ENCODE assay signal across 12 cellular contexts in genomic region chr12:101634724-101635123, GRCh38. TPM values are rescaled to one million over a fixed set of nuclear protein-coding genes. Genes with fewer than 3 reads are reported as not detected.
DNase-seq lines count a peak whose midpoint lies in the region; ATAC-seq lines count a peak whose summit lies in the region.
"Had no signal": no experiment of that assay in that cellular context is flagged by ENCODE, and none has a peak within 500 bp of the region (broad histone marks: within the 10 kb centered on the region; RNA-seq: fewer than 3 reads in every experiment).

No MANE protein-coding gene starts in this region.

- peak overlapping the region; percentile 27 for H3K4me3 Mint-ChIP-seq in dendritic cell treated with granulocyte-macrophage colony-stimulating factor and Interleukin-4, amounts not matched to agents 40 ng/mL and 50 ng/mL, for 4 days

- DNase-seq in NCI-H2081 treated with DMSO at 0.1 percent for 48 hours (lab: John Stamatoyannopoulos, UW) (no peak), Right ventricle myocardium inferior (ENCODE audit: missing footprints) (no peak), DMS114 treated with DMSO at 0.1 percent for 48 hours (lab: John Stamatoyannopoulos, UW; ENCODE audit: unreplicated experiment) (no peak)
- DNase-seq in activated CD8-positive, alpha-beta memory T cell treated with anti-CD3 and anti-CD28 coated beads for 24 hours = no peak
- DNase-seq: cortex of kidney, retina, Right ventricle myocardium superior had no signal

- no peaks in the 10 kb centered on the region for H3K9me3 Mint-ChIP-seq in dendritic cell treated with granulocyte-macrophage colony-stimulating factor and Interleukin-4, amounts not matched to agents 40 ng/mL and 50 ng/mL, for 4 days

- ATAC-seq in GM18511 (IDR thresholded peaks at IDR 0.05; ENCODE audit: unreplicated experiment) = peak; percentile 98
- peak; percentile 95 for ATAC-seq in GM21515 (IDR thresholded peaks at IDR 0.05; ENCODE audit: unreplicated experiment)
- ATAC-seq in HG03196 (IDR thresholded peaks at IDR 0.05; ENCODE audit: unreplicated experiment) = peak; percentile 96
- ATAC-seq in Right ventricle myocardium inferior = no peak

- no peaks in the 10 kb centered on the region for H3K36me3 Mint-ChIP-seq in dendritic cell treated with granulocyte-macrophage colony-stimulating factor and Interleukin-4, amounts not matched to agents 40 ng/mL and 50 ng/mL, for 4 days (ENCODE audit: low read depth)

- intact Hi-C loops in dendritic cell treated with granulocyte-macrophage colony-stimulating factor and Interleukin-4, amounts not matched to agents 40 ng/mL and 50 ng/mL, for 4 days (cut with micrococcal nuclease) = no loop called here
- intact Hi-C loops in Right ventricle myocardium inferior (cut with DNase I) = no loop called here

- H3K4me1 Mint-ChIP-seq in dendritic cell treated with granulocyte-macrophage colony-stimulating factor and Interleukin-4, amounts not matched to agents 40 ng/mL and 50 ng/mL, for 4 days (ENCODE audit: low read depth) = peaks cover 5% of the 10 kb centered on the region

- peak overlapping the region; percentile 58 for H3K27ac Mint-ChIP-seq in dendritic cell treated with granulocyte-macrophage colony-stimulating factor and Interleukin-4, amounts not matched to agents 40 ng/mL and 50 ng/mL, for 4 days

- no peaks in the 10 kb centered on the region for H3K27me3 Mint-ChIP-seq in dendritic cell treated with granulocyte-macrophage colony-stimulating factor and Interleukin-4, amounts not matched to agents 40 ng/mL and 50 ng/mL, for 4 days

RNA-seq across cellular contexts. Expression of gene MYBPC1, which starts 40.0 kb away (rescaled TPM):
- total RNA-seq in Right ventricle myocardium inferior = 7.3 TPM
- total RNA-seq: G401 had no signal
